ENCODE assay signal across 17 cellular contexts in genomic region chr15:59306520-59307163, GRCh38.
DNase-seq lines count a peak whose midpoint lies in the region; FAIRE-seq and TF ChIP-seq lines count a peak whose summit lies in the region.
"Had no signal": no experiment of that assay in that cellular context is flagged by ENCODE, and none has a peak within 500 bp of the region (broad histone marks: within the 10 kb centered on the region; RNA-seq: fewer than 3 reads in every experiment).

No MANE protein-coding gene starts in this region.

- H3K4me3 ChIP-seq in skeletal muscle satellite cell (ENCODE audit: low read length) (peak overlapping the region; percentile 35), OCI-LY7 (ENCODE audit: low read depth, low read length, poor library complexity, severe bottlenecking) (no peak overlapping the region), H7 (ENCODE audit: insufficient read depth, low read depth, low read length) (no peak overlapping the region)
- H3K4me3 ChIP-seq: GM23338, lung, ovary had no signal

- H3K9ac ChIP-seq in skeletal muscle satellite cell (ENCODE audit: low read depth, low read length), result peak overlapping the region; percentile 67

- H3K27me3 ChIP-seq in skeletal muscle satellite cell (ENCODE audit: control insufficient read depth, insufficient read depth, low read length) (no peaks in the 10 kb centered on the region), H7 (ENCODE audit: control insufficient read depth, insufficient read depth, low read length) (no peaks in the 10 kb centered on the region)
- H3K27me3 ChIP-seq: ovary had no signal

- no peaks in the 10 kb centered on the region for H3K79me2 ChIP-seq in OCI-LY7 (ENCODE audit: insufficient read depth, low read depth, low read length)

- DNase-seq in GM04503 (ENCODE audit: low read depth) (peak; percentile 79), RWPE1 (ENCODE audit: low spot score) (peak; percentile 30), fibroblast of gingiva (ENCODE audit: low read depth) (peak; percentile 91), GM19239 (ENCODE audit: insufficient read length, low spot score) (no peak), OCI-LY7 (ENCODE audit: low spot score) (no peak), H7 (no peak)
- no peak for DNase-seq in central memory CD4-positive, alpha-beta T cell
- DNase-seq: activated CD4-positive, alpha-beta memory T cell treated with anti-CD3 and anti-CD28 coated beads for 36 hours; activated naive CD4-positive, alpha-beta T cell treated with anti-CD3 and anti-CD28 coated beads, Interleukin-2, amount 50 U/mL, for 16 hours; CD8-positive, alpha-beta memory T cell; NCI-H146; NK-92 treated with Interleukin-12 subunit alpha and Interleukin-12 subunit beta, amount 100 ng/mL, for 24 hours; ovary; T-helper 1 cell had no signal

- FAIRE-seq in GM19239 (lab: Jason Lieb, UNC), result no peak

- intact Hi-C loops in OCI-LY7 (cut with micrococcal nuclease; ENCODE audit: unreplicated experiment), result loop anchor here (5.0 kb wide), 1 partner anchor 56 kb away; no protein-coding TSS in a partner anchor

- no peaks in the 10 kb centered on the region for H4K20me1 ChIP-seq in OCI-LY7 (ENCODE audit: insufficient read depth, low read length)

- BruUV-seq in OCI-LY7 (replicated peaks; lab: Mats Ljungman, UMichigan), result no TSS peak

- no peak overlapping the region for H2AFZ ChIP-seq in OCI-LY7 (ENCODE audit: low read length)
- H2AFZ ChIP-seq: GM23338 had no signal

- H3K4me1 ChIP-seq in skeletal muscle satellite cell (ENCODE audit: control insufficient read depth, insufficient read depth, low read length) (peaks cover 42% of the 10 kb centered on the region), OCI-LY7 (ENCODE audit: insufficient read depth, low read length, poor library complexity, severe bottlenecking) (no peaks in the 10 kb centered on the region)

- H3K36me3 ChIP-seq in skeletal muscle satellite cell (ENCODE audit: insufficient read depth, low read length) (no peaks in the 10 kb centered on the region), OCI-LY7 (ENCODE audit: insufficient read depth, low read length) (no peaks in the 10 kb centered on the region), H7 (replicated peaks; ENCODE audit: control insufficient read depth, insufficient read depth, low read length) (0 out of 2 replicates have a peak, but pooled peaks cover 1% of the 10 kb centered on the region)
- H3K36me3 ChIP-seq: ovary had no signal

- no peak for TF ChIP-seq CTCF in RWPE1 (conservative IDR thresholded peaks at IDR 0.05; ENCODE audit: low read depth)
- TF ChIP-seq CTCF in OCI-LY7 (conservative IDR thresholded peaks at IDR 0.05; ENCODE audit: low read length), result no peak

- peak overlapping the region; percentile 74 for H3K4me2 ChIP-seq in skeletal muscle satellite cell (ENCODE audit: low read length)
- H3K4me2 ChIP-seq in OCI-LY7 (ENCODE audit: low read length), result no peak overlapping the region
- H3K4me2 ChIP-seq: GM23338 had no signal

- peak overlapping the region; percentile 83 for H3K27ac ChIP-seq in RWPE1
- H3K27ac ChIP-seq in OCI-LY7 (ENCODE audit: low read depth, low read length, poor library complexity, severe bottlenecking), result no peak overlapping the region
- H3K27ac ChIP-seq: ovary had no signal

- H3K9me3 ChIP-seq in skeletal muscle satellite cell (replicated peaks; ENCODE audit: low read length) (no peaks in the 10 kb centered on the region), OCI-LY7 (ENCODE audit: low read length) (no peaks in the 10 kb centered on the region)
- H3K9me3 ChIP-seq: ovary had no signal

- CTCF ChIA-PET in RWPE1 (lab: Yijun Ruan, JAX) (no interaction called here), OCI-LY7 (lab: Charles Lee; ENCODE audit: unreplicated experiment) (interaction anchor here (1.3 kb wide), 1 partner anchor 12 kb away, joined by 3 read pairs; no protein-coding TSS in a partner anchor)

- POLR2A ChIA-PET in RWPE1 (lab: Yijun Ruan, JAX; ENCODE audit: low non-redundant PET), result interaction anchor here (0.6 kb wide), 1 partner anchor 15 kb away, joined by 9 read pairs; no protein-coding TSS in a partner anchor
- POLR2A ChIA-PET in OCI-LY7 (lab: Charles Lee), result no interaction called here

- H3K9me2 ChIP-seq in OCI-LY7 (ENCODE audit: insufficient read depth, low read length), result no peaks in the 10 kb centered on the region

Comparison
In these comparisons a context has a peak if more than half of its experiments do, and no peak if none do; other contexts are left out.
1. DNase-seq: peak in GM04503 (single experiment), RWPE1 (single experiment) and fibroblast of gingiva (single experiment); none in GM19239 (single experiment), OCI-LY7 (single experiment), central memory CD4-positive, alpha-beta T cell (single experiment) and H7 (single experiment).